Comparison of ENCODE assay signal across 29 cellular contexts in the genomic region with DNA sequence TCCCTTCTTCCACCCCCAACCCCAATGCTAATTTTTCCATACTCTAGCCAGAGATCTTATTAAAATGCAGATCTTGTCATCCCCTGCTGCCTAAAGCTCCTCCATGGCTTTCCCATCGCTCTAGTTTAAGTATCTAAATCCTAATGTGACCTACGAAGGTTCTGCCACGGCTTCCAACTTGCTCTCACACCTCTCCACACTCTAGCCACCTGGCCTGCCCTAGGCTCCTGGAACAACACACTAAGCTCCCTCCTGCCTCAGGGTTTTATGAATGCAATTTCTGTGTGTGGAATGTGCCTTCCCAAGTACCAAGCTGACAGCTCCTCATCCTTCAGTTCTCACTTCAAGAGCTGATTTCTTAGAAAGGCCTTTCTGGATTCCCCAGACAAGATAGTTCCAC. TPM values are rescaled to one million over a fixed set of nuclear protein-coding genes. Genes with fewer than 3 reads are reported as not detected.
"Had no signal": no experiment of that assay in that cellular context is flagged by ENCODE, and none has a peak within 500 bp of the region (broad histone marks: within the 10 kb centered on the region; RNA-seq: fewer than 3 reads in every experiment).

No MANE protein-coding gene starts in this region.

- H3K9me3 Mint-ChIP-seq: activated B cell treated with CpG ODN at 0.5 μM for 24 hours; activated naive CD4-positive, alpha-beta T cell treated with anti-CD3 and anti-CD28 coated beads for 36 hours; activated naive CD8-positive, alpha-beta T cell treated with anti-CD3 and anti-CD28 coated beads, Interleukin-2, amount 10 ng/mL, durations not matched to agents 7 days and 5 days; activated T-cell treated with anti-CD3 and anti-CD28 coated beads, Interleukin-2, amount 50 U/mL, for 72 hours; dendritic cell treated with granulocyte-macrophage colony-stimulating factor and Interleukin-4, amounts not matched to agents 40 ng/mL and 50 ng/mL, for 4 days had no signal

- H3K4me3 ChIP-seq: gastroesophageal sphincter, pancreas, psoas muscle, right atrium auricular region, spleen, transverse colon had no signal

- H3K4me1 Mint-ChIP-seq: activated B cell treated with CpG ODN at 0.5 μM for 24 hours; activated CD4-positive, alpha-beta T cell treated with anti-CD3 and anti-CD28 coated beads for 36 hours had no signal

- H3K27ac Mint-ChIP-seq: activated B cell treated with CpG ODN at 0.5 μM for 24 hours; activated CD4-positive, alpha-beta T cell treated with anti-CD3 and anti-CD28 coated beads for 36 hours; activated CD8-positive, alpha-beta memory T cell treated with anti-CD3 and anti-CD28 coated beads, Interleukin-2, amount 10 ng/mL, durations not matched to agents 7 days and 5 days; activated CD8-positive, alpha-beta T cell treated with anti-CD3 and anti-CD28 coated beads, Interleukin-2, amount 10 ng/mL, durations not matched to agents 7 days and 5 days; activated naive CD4-positive, alpha-beta T cell treated with anti-CD3 and anti-CD28 coated beads for 36 hours; activated naive CD8-positive, alpha-beta T cell treated with anti-CD3 and anti-CD28 coated beads, Interleukin-2, amount 10 ng/mL, durations not matched to agents 7 days and 5 days; activated T-cell treated with anti-CD3 and anti-CD28 coated beads, Interleukin-2, amount 50 U/mL, for 72 hours; dendritic cell treated with granulocyte-macrophage colony-stimulating factor and Interleukin-4, amounts not matched to agents 40 ng/mL and 50 ng/mL, for 4 days had no signal

- H3K4me3 Mint-ChIP-seq: activated B cell treated with CpG ODN at 0.5 μM for 24 hours; activated CD4-positive, alpha-beta T cell treated with anti-CD3 and anti-CD28 coated beads for 36 hours; activated CD8-positive, alpha-beta memory T cell treated with anti-CD3 and anti-CD28 coated beads, Interleukin-2, amount 10 ng/mL, durations not matched to agents 7 days and 5 days; activated CD8-positive, alpha-beta T cell treated with anti-CD3 and anti-CD28 coated beads, Interleukin-2, amount 10 ng/mL, durations not matched to agents 7 days and 5 days; activated naive CD4-positive, alpha-beta T cell treated with anti-CD3 and anti-CD28 coated beads for 36 hours; activated naive CD8-positive, alpha-beta T cell treated with anti-CD3 and anti-CD28 coated beads, Interleukin-2, amount 10 ng/mL, durations not matched to agents 7 days and 5 days; activated T-cell treated with anti-CD3 and anti-CD28 coated beads, Interleukin-2, amount 50 U/mL, for 72 hours; dendritic cell treated with granulocyte-macrophage colony-stimulating factor and Interleukin-4, amounts not matched to agents 40 ng/mL and 50 ng/mL, for 4 days; naive thymus-derived CD4-positive, alpha-beta T cell had no signal

- ATAC-seq: activated CD4-positive, alpha-beta T cell treated with anti-CD3 and anti-CD28 coated beads for 36 hours; activated CD8-positive, alpha-beta memory T cell treated with anti-CD3 and anti-CD28 coated beads, Interleukin-2, amount 10 ng/mL, durations not matched to agents 7 days and 5 days; activated CD8-positive, alpha-beta T cell treated with anti-CD3 and anti-CD28 coated beads, Interleukin-2, amount 10 ng/mL, durations not matched to agents 7 days and 5 days; activated T-cell treated with anti-CD3 and anti-CD28 coated beads, Interleukin-2, amount 50 U/mL, for 72 hours; gastroesophageal sphincter; left colon; naive thymus-derived CD4-positive, alpha-beta T cell; pancreas; psoas muscle; SK-N-SH treated with all-trans-retinoic acid at 6 μM for 48 hours had no signal

- H3K9me3 ChIP-seq: gastroesophageal sphincter, pancreas, psoas muscle, right atrium auricular region, spleen, transverse colon had no signal

- DNase-seq: activated B cell treated with CpG ODN at 0.5 μM for 24 hours; activated CD4-positive, alpha-beta T cell treated with anti-CD3 and anti-CD28 coated beads for 36 hours; activated CD8-positive, alpha-beta memory T cell treated with anti-CD3 and anti-CD28 coated beads, Interleukin-2, amount 10 ng/mL, durations not matched to agents 7 days and 5 days; activated CD8-positive, alpha-beta T cell treated with anti-CD3 and anti-CD28 coated beads, Interleukin-2, amount 10 ng/mL, durations not matched to agents 7 days and 5 days; activated effector memory CD4-positive, alpha-beta T cell treated with Interleukin-2 at 50 U/mL for 16 hours; activated naive CD4-positive, alpha-beta T cell treated with anti-CD3 and anti-CD28 coated beads for 36 hours; activated naive CD8-positive, alpha-beta T cell treated with anti-CD3 and anti-CD28 coated beads, Interleukin-2, amount 10 ng/mL, durations not matched to agents 7 days and 5 days; activated T-cell treated with anti-CD3 and anti-CD28 coated beads, Interleukin-2, amount 50 U/mL, for 72 hours; brain microvascular endothelial cell; caudate nucleus; effector CD4-positive, alpha-beta T cell; hippocampal formation; kidney; left colon; midbrain; naive thymus-derived CD4-positive, alpha-beta T cell; nucleus accumbens; pancreas; psoas muscle; spleen; stimulated activated naive CD4-positive, alpha-beta T cell; T-helper 2 cell; transverse colon had no signal

- H3K36me3 ChIP-seq: brain microvascular endothelial cell had no signal

- FAIRE-seq: astrocyte, endometrium, kidney, pancreas had no signal

- H3K27ac ChIP-seq: brain microvascular endothelial cell, pancreas, psoas muscle, right atrium auricular region, spleen, transverse colon had no signal

- H3K27me3 ChIP-seq: brain microvascular endothelial cell, gastroesophageal sphincter, pancreas, right atrium auricular region, spleen, transverse colon had no signal

- H3K27me3 Mint-ChIP-seq: activated B cell treated with CpG ODN at 0.5 μM for 24 hours; activated CD4-positive, alpha-beta T cell treated with anti-CD3 and anti-CD28 coated beads for 36 hours; activated CD8-positive, alpha-beta memory T cell treated with anti-CD3 and anti-CD28 coated beads, Interleukin-2, amount 10 ng/mL, durations not matched to agents 7 days and 5 days; activated naive CD8-positive, alpha-beta T cell treated with anti-CD3 and anti-CD28 coated beads, Interleukin-2, amount 10 ng/mL, durations not matched to agents 7 days and 5 days; dendritic cell treated with granulocyte-macrophage colony-stimulating factor and Interleukin-4, amounts not matched to agents 40 ng/mL and 50 ng/mL, for 4 days; naive thymus-derived CD4-positive, alpha-beta T cell had no signal

- H3K4me1 ChIP-seq: pancreas, psoas muscle, spleen, transverse colon had no signal

RNA-seq across cellular contexts. Expression of a gene that starts 16.6 kb away (rescaled TPM):
- total RNA-seq: activated B cell treated with CpG ODN at 0.5 μM for 24 hours; activated CD8-positive, alpha-beta T cell treated with anti-CD3 and anti-CD28 coated beads, Interleukin-2, amount 10 ng/mL, durations not matched to agents 7 days and 5 days; naive thymus-derived CD4-positive, alpha-beta T cell had no signal
- polyA plus RNA-seq: naive thymus-derived CD4-positive, alpha-beta T cell had no signal
